ENCODE assay signal across 2 cellular contexts in genomic region chr16:87746178-87746577, GRCh38.
TF ChIP-seq lines count a peak whose summit lies in the region.

No MANE protein-coding gene starts in this region.

TF ChIP-seq in HEK293, 187 proteins besides CTCF, POLR2A, EP300 and RAD21 (continued from another document):
- TF ChIP-seq PRDM1 (tag by site-specific recombination; IDR thresholded peaks at IDR 0.05) (0 out of 2 replicates have a peak, but pooled peaks have one; percentile 35), ZNF514 (tag by site-specific recombination; IDR thresholded peaks at IDR 0.05) (no peak), ZNF529 (tag by site-specific recombination; IDR thresholded peaks at IDR 0.05; ENCODE audit: insufficient replicate concordance) (no peak), ZNF596 (tag by site-specific recombination; IDR thresholded peaks at IDR 0.05) (peak; percentile 66)
TF ChIP-seq in HEK293: peak in this region for 3.

TF ChIP-seq in GM12878, 131 proteins besides CTCF, POLR2A, EP300 and RAD21 (continued from another document):
- TF ChIP-seq HDAC2 (IDR thresholded peaks at IDR 0.05) = no peak
- TF ChIP-seq FOXK2 (IDR thresholded peaks at IDR 0.05) = 0 out of 2 replicates have a peak, but pooled peaks have one; percentile 16
- TF ChIP-seq POLR2AphosphoS2 (IDR thresholded peaks at IDR 0.05; ENCODE audit: low read depth, low read length) = no peak
- TF ChIP-seq SMAD5 (IDR thresholded peaks at IDR 0.05; ENCODE audit: low read depth) = no peak
- no peak for TF ChIP-seq FOS (IDR thresholded peaks at IDR 0.05; ENCODE audit: borderline replicate concordance, extremely low read depth, insufficient read length)
- no peak for TF ChIP-seq RUNX3 (IDR thresholded peaks at IDR 0.05; ENCODE audit: low read length)
TF ChIP-seq in GM12878: peak in this region for 1.
